12 cellular contexts compared by ENCODE assay signal in genomic region chr3:182568756-182569155, GRCh38.
"Had no signal": no experiment of that assay in that cellular context is flagged by ENCODE, and none has a peak within 500 bp of the region (broad histone marks: within the 10 kb centered on the region; RNA-seq: fewer than 3 reads in every experiment).

No MANE protein-coding gene starts in this region.

- H3K4me1 Mint-ChIP-seq: activated naive CD4-positive, alpha-beta T cell treated with anti-CD3 and anti-CD28 coated beads, Interleukin-2, amount 50 U/mL, for 24 hours; naive B cell had no signal

- H3K36me3 ChIP-seq: gastroesophageal sphincter, sigmoid colon had no signal

- H3K27ac ChIP-seq: gastroesophageal sphincter, psoas muscle, sigmoid colon had no signal

- H3K4me3 Mint-ChIP-seq: activated naive CD4-positive, alpha-beta T cell treated with anti-CD3 and anti-CD28 coated beads, Interleukin-2, amount 50 U/mL, for 24 hours; activated T-cell treated with anti-CD3 and anti-CD28 coated beads, Interleukin-2, amount 50 U/mL, for 24 hours; effector memory CD8-positive, alpha-beta T cell; naive B cell had no signal

- H3K4me3 ChIP-seq: gastroesophageal sphincter, psoas muscle, sigmoid colon had no signal

- H3K27me3 ChIP-seq: gastroesophageal sphincter, sigmoid colon had no signal

- H3K27me3 Mint-ChIP-seq: effector memory CD8-positive, alpha-beta T cell had no signal

- H3K36me3 Mint-ChIP-seq: activated naive CD4-positive, alpha-beta T cell treated with anti-CD3 and anti-CD28 coated beads, Interleukin-2, amount 50 U/mL, for 24 hours had no signal

- DNase-seq: activated effector memory CD4-positive, alpha-beta T cell treated with Interleukin-2 at 50 U/mL for 16 hours; activated T-cell treated with anti-CD3 and anti-CD28 coated beads, Interleukin-2, amount 50 U/mL, for 24 hours; effector memory CD8-positive, alpha-beta T cell; kidney; naive B cell; psoas muscle; sigmoid colon; stimulated activated CD4-positive, alpha-beta T cell treated with anti-CD3 and anti-CD28 coated beads, Interleukin-12 subunit alpha, Interleukin-12 subunit beta, amount 100 ng/mL, for 4 hours; stimulated activated naive CD4-positive, alpha-beta T cell; trophoblast cell had no signal

- H3K27ac Mint-ChIP-seq: activated naive CD4-positive, alpha-beta T cell treated with anti-CD3 and anti-CD28 coated beads, Interleukin-2, amount 50 U/mL, for 24 hours; activated T-cell treated with anti-CD3 and anti-CD28 coated beads, Interleukin-2, amount 50 U/mL, for 24 hours; effector memory CD8-positive, alpha-beta T cell; naive B cell had no signal
